Comparison of ENCODE assay signal across 7 cellular contexts in genomic region chr10:125895130-125896087, GRCh38. TPM values are rescaled to one million over a fixed set of nuclear protein-coding genes. Genes with fewer than 3 reads are reported as not detected.
A peak's percentile ranks its signal among the peaks of the same experiment; 100 is the strongest.
DNase-seq lines count a peak whose midpoint lies in the region; ATAC-seq and TF ChIP-seq lines count a peak whose summit lies in the region.
"Not testable (repeated sequence)": the region's sequence is repeated elsewhere in the genome, so short reads cannot be mapped to it uniquely, and the experiment has no call there.

No MANE protein-coding gene starts in this region.

- H3K4me3 ChIP-seq in colonic mucosa = peak overlapping the region; percentile 94
- peak overlapping the region; percentile 78 to 85 (median 81) for H3K4me3 ChIP-seq in gastrocnemius medialis

- peak; percentile 19 for ATAC-seq in GM18520 (IDR thresholded peaks at IDR 0.05; ENCODE audit: unreplicated experiment)
- ATAC-seq in HG02938 (IDR thresholded peaks at IDR 0.05; ENCODE audit: unreplicated experiment) = peak; percentile 48
- peak; percentile 68 to 73 for ATAC-seq in gastrocnemius medialis

- H3K27ac ChIP-seq in colonic mucosa (peak overlapping the region; percentile 87), gastrocnemius medialis (peak overlapping the region; percentile 75 to 88 (median 81))

- DNase-seq in NCI-H2171 (lab: John Stamatoyannopoulos, UW) (peak; percentile 10), colonic mucosa (peak; percentile 64), islet precursor cell (peak; percentile 93), gastrocnemius medialis (peak; percentile 31 to 57)
- peak; percentile 5 to 9 for DNase-seq in activated CD4-positive, alpha-beta T cell treated with anti-CD3 and anti-CD28 coated beads, Interleukin-2, amount 50 U/mL, for 4 hours

- intact Hi-C loops in colonic mucosa (cut with DNase I) = not testable (repeated sequence)
- intact Hi-C loops in gastrocnemius medialis (cut with DNase I; ENCODE audit: low total_unique reads) = loop anchor here (2.0 to 5.0 kb wide), 2 partner anchors 73 to 177 kb away; partner anchors contain the start of genes BCCIP, EDRF1 and UROS

- TF ChIP-seq POLR2A in gastrocnemius medialis (IDR thresholded peaks at IDR 0.05) = not testable (repeated sequence)

- not testable (repeated sequence) for H3K4me1 ChIP-seq in colonic mucosa
- peaks cover 14 to 19% of the 10 kb centered on the region in 2 donors for H3K4me1 ChIP-seq in gastrocnemius medialis

- H3K9me3 ChIP-seq in colonic mucosa, gastrocnemius medialis: not testable (repeated sequence)

- in situ Hi-C loops in gastrocnemius medialis (cut with MboI; ENCODE audit: low sequenced_read_pairs in 4 of 4) = not testable (repeated sequence)

- not testable (repeated sequence) for H3K27me3 ChIP-seq in colonic mucosa, gastrocnemius medialis

- not testable (repeated sequence) for TF ChIP-seq CTCF in colonic mucosa (IDR thresholded peaks at IDR 0.05); gastrocnemius medialis (IDR thresholded peaks at IDR 0.05 in 4 of 5, conservative IDR thresholded peaks at IDR 0.05 in 1 of 5)

- H3K36me3 ChIP-seq in colonic mucosa, gastrocnemius medialis: not testable (repeated sequence)

- H3K9ac ChIP-seq in colonic mucosa (ENCODE audit: low read depth in 2 of 2, low read length in 2 of 2) = peak overlapping the region; percentile 46 to 93

RNA-seq across cellular contexts. Expression of gene FANK1, which starts 1.0 kb away (rescaled TPM):
- total RNA-seq in colonic mucosa (1 to 10 TPM; 5.8 to 6.9 TPM), gastrocnemius medialis (under 1 TPM in 3 of 4 donors, not detected in 1; 0.24 to 0.61 (median 0.42) TPM)

RNA-seq across cellular contexts. Expression of gene DHX32, which starts 14.3 kb away (rescaled TPM):
- 10 to 100 TPM; 64.0 to 86.3 TPM for total RNA-seq in colonic mucosa
- 10 to 100 TPM; 27.4 to 44.4 (median 32.9) TPM for total RNA-seq in gastrocnemius medialis

Comparison
In these comparisons a context has a peak if more than half of its experiments do, and no peak if none do; other contexts are left out.
1. Peak in every context shown above with its lines: DNase-seq, ATAC-seq, H3K4me3 ChIP-seq and H3K27ac ChIP-seq.
2. ATAC-seq: peak in every context shown above with its lines; median percentile 70 in gastrocnemius medialis; 48 in HG02938; 19 in GM18520.
3. DNase-seq: peak in every context shown above with its lines; median percentile 93 in islet precursor cell; 64 in colonic mucosa; 44 in gastrocnemius medialis; 10 in NCI-H2171; 7 in activated CD4-positive, alpha-beta T cell treated with anti-CD3 and anti-CD28 coated beads, Interleukin-2, amount 50 U/mL, for 4 hours.
4. RNA of gene FANK1, which starts 1.0 kb away (total RNA-seq): 5.8 to 6.9 TPM in colonic mucosa; 0.24 to 0.61 TPM in gastrocnemius medialis; every median in the first group is over 4 times any median in the second.